Comparison of ENCODE assay signal across 2 cellular contexts in genomic region chr12:109273354-109273753, GRCh38.
TF ChIP-seq lines count a peak whose summit lies in the region.

No MANE protein-coding gene starts in this region.

TF ChIP-seq in IMR-90, 13 proteins besides CTCF, POLR2A, EP300 and RAD21:
- TF ChIP-seq MAZ (IDR thresholded peaks at IDR 0.05; ENCODE audit: borderline replicate concordance, low read depth, low read length): no peak
- no peak for TF ChIP-seq RCOR1 (IDR thresholded peaks at IDR 0.05; ENCODE audit: insufficient replicate concordance, low read length)
- no peak for TF ChIP-seq NFE2L2 (IDR thresholded peaks at IDR 0.05; ENCODE audit: low read depth, low read length)
- no peak for TF ChIP-seq ELK1 (IDR thresholded peaks at IDR 0.05; ENCODE audit: borderline replicate concordance, low read depth, low read length)
- TF ChIP-seq MXI1 (IDR thresholded peaks at IDR 0.05; ENCODE audit: borderline replicate concordance, low read depth, low read length): no peak
- no peak for TF ChIP-seq MAFK (IDR thresholded peaks at IDR 0.05; ENCODE audit: low read depth, low read length)
- no peak for TF ChIP-seq CHD1 (IDR thresholded peaks at IDR 0.05; ENCODE audit: low read depth, low read length)
- no peak for TF ChIP-seq CEBPB (IDR thresholded peaks at IDR 0.05; ENCODE audit: low read depth, low read length)
- no peak for TF ChIP-seq BHLHE40 (IDR thresholded peaks at IDR 0.05; ENCODE audit: low read depth, low read length)
- no peak for TF ChIP-seq RFX5 (IDR thresholded peaks at IDR 0.05; ENCODE audit: low read depth, low read length)
- TF ChIP-seq SMC3 (IDR thresholded peaks at IDR 0.05; ENCODE audit: low read depth, low read length): no peak
- no peak for TF ChIP-seq FOS (IDR thresholded peaks at IDR 0.05; ENCODE audit: low read depth, low read length)

TF ChIP-seq in K562, 482 proteins besides CTCF, POLR2A, EP300 and RAD21:
- no peak for TF ChIP-seq FOXJ2 (tag; IDR thresholded peaks at IDR 0.05)
- TF ChIP-seq L3MBTL2 (IDR thresholded peaks at IDR 0.05): 0 out of 2 replicates have a peak, but pooled peaks have one; percentile 27
